ENCODE assay signal across 8 cellular contexts in the genomic region with DNA sequence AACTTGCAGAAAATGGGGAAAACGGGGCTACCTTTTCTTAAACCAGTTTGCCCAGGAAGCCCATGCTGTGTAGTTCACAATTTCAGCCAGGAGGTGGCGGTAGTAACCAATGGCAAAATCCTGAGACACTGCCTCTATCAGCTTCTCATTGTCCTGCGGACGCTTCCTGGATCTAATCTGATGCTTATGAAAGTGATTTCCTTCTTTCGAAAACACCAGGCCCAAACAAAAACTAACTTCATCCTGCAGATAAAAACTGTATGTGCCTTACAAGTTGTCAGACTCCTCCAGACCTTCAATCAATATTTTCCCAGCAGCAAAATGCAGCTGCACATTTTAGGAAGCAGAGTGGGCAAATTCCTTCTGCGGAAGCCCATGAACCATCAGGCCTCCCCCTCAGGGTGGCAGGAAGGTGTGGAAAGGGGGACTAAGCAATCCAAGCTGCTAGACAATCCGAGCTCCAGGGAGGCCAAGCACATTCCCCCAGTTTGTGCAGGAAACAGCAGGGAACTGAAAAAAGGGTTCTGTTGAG.
DNase-seq lines count a peak whose midpoint lies in the region; ATAC-seq and TF ChIP-seq lines count a peak whose summit lies in the region.

No MANE protein-coding gene starts in this region.

- peak; percentile 88 for TF ChIP-seq CTCF in GM13977 (IDR thresholded peaks at IDR 0.05; ENCODE audit: extremely low read depth, insufficient read depth, missing control alignments)
- TF ChIP-seq CTCF in upper lobe of right lung (IDR thresholded peaks at IDR 0.05), result peak; percentile 99

- H3K36me3 ChIP-seq in SJCRH30, result no peaks in the 10 kb centered on the region
- H3K36me3 ChIP-seq in trophoblast cell (ENCODE audit: control insufficient read depth in 1 of 2, insufficient read depth in 2 of 2, low read length in 2 of 2), result no peaks in the 10 kb centered on the region
- no peaks in the 10 kb centered on the region for H3K36me3 ChIP-seq in upper lobe of right lung

- H4K91ac ChIP-seq in trophoblast cell (ENCODE audit: low read depth, low read length), result peak overlapping the region; percentile 25

- H2BK120ac ChIP-seq in trophoblast cell (ENCODE audit: insufficient read depth, low read length, poor library complexity), result no peak overlapping the region

- peak overlapping the region; percentile 46 for H3K14ac ChIP-seq in trophoblast cell (ENCODE audit: low read length)

- H3K27me3 ChIP-seq in SJCRH30 (no peaks in the 10 kb centered on the region), trophoblast cell (ENCODE audit: insufficient read depth, low read length) (no peaks in the 10 kb centered on the region), upper lobe of right lung (no peaks in the 10 kb centered on the region)

- H4K12ac ChIP-seq in trophoblast cell (ENCODE audit: low read depth, low read length), result no peak overlapping the region

- H3K79me2 ChIP-seq in trophoblast cell (ENCODE audit: control insufficient read depth, insufficient read depth, low read length, poor library complexity), result no peaks in the 10 kb centered on the region

- in situ Hi-C loops in GM13977 (cut with MboI; ENCODE audit: low pct_unique_long_range_greater_than_20kb, low sequenced_read_pairs, unreplicated experiment), result loop anchor here (25.0 kb wide), 1 partner anchor 560 kb away; no protein-coding TSS in a partner anchor

- H2AK5ac ChIP-seq in trophoblast cell (ENCODE audit: low read length), result no peak overlapping the region

- H3K79me1 ChIP-seq in trophoblast cell (ENCODE audit: low read length), result peaks cover 7% of the 10 kb centered on the region

- peak overlapping the region; percentile 52 for H2AFZ ChIP-seq in trophoblast cell (ENCODE audit: insufficient read depth, low read length, poor library complexity)

- H3K23ac ChIP-seq in trophoblast cell (ENCODE audit: low read length), result no peak overlapping the region

- H2BK12ac ChIP-seq in trophoblast cell (ENCODE audit: low read length), result peak overlapping the region; percentile 18

- no CpG with 5 or more reads among the region's 7 CpGs for WGBS in trophoblast cell (ENCODE audit: extremely low coverage, insufficient coverage, insufficient read length)

- peak overlapping the region; percentile 11 for H4K8ac ChIP-seq in trophoblast cell (ENCODE audit: low read depth, low read length)

- DNase-seq in A172 (ENCODE audit: low spot score), result peak; percentile 68
- DNase-seq in GM13977 (ENCODE audit: low spot score), result peak; percentile 71
- DNase-seq in M059J (ENCODE audit: low read depth), result peak; percentile 77
- peak; percentile 30 to 79 for DNase-seq in SJCRH30
- DNase-seq in activated gamma-delta T cell treated with anti-CD3 and anti-CD28 coated beads, Interleukin-2, amount 50 U/mL, for 16 hours (ENCODE audit: low read depth), result peak; percentile 68
- peak; percentile 68 for DNase-seq in globus pallidus (ENCODE audit: low spot score)
- peak; percentile 75 to 95 for DNase-seq in trophoblast cell
- DNase-seq in upper lobe of right lung, result no peak

- ATAC-seq in upper lobe of right lung, result peak; percentile 98

- H2BK5ac ChIP-seq in trophoblast cell (ENCODE audit: low read depth, low read length, poor library complexity), result no peak overlapping the region

- intact Hi-C loops in upper lobe of right lung (cut with DNase I), result no loop called here

- H3K9ac ChIP-seq in trophoblast cell (ENCODE audit: low read length), result no peak overlapping the region

- H3K4me2 ChIP-seq in trophoblast cell (ENCODE audit: low read length), result no peak overlapping the region

- H3K4me1 ChIP-seq in SJCRH30 (no peaks in the 10 kb centered on the region), trophoblast cell (ENCODE audit: control insufficient read depth in 1 of 2, insufficient read depth in 2 of 2, low read length in 2 of 2) (peaks cover 0 to 2% of the 10 kb centered on the region in 2 experiments), upper lobe of right lung (peaks cover 26% of the 10 kb centered on the region)

- H3K18ac ChIP-seq in trophoblast cell (ENCODE audit: low read length), result no peak overlapping the region

- no peaks in the 10 kb centered on the region for H3K9me3 ChIP-seq in SJCRH30 (replicated peaks)
- no peaks in the 10 kb centered on the region for H3K9me3 ChIP-seq in trophoblast cell (ENCODE audit: insufficient read depth, low read depth, low read length)
- H3K9me3 ChIP-seq in upper lobe of right lung, result no peaks in the 10 kb centered on the region

- H3K27ac ChIP-seq in SJCRH30 (no peak overlapping the region), trophoblast cell (ENCODE audit: low read depth, low read length) (no peak overlapping the region), upper lobe of right lung (peak overlapping the region; percentile 58)

- H3K4me3 ChIP-seq in SJCRH30, result no peak overlapping the region
- H3K4me3 ChIP-seq in trophoblast cell (ENCODE audit: low read depth, low read length), result no peak overlapping the region
- no peak overlapping the region for H3K4me3 ChIP-seq in upper lobe of right lung

- H3K4ac ChIP-seq in trophoblast cell (ENCODE audit: low read depth, low read length), result no peak overlapping the region
